In genomic region chr22:37674248-37674647, GRCh38 we compare ENCODE assay signal across 8 cellular contexts. TPM values are rescaled to one million over a fixed set of nuclear protein-coding genes. Genes with fewer than 3 reads are reported as not detected.
DNase-seq lines count a peak whose midpoint lies in the region; ATAC-seq and TF ChIP-seq lines count a peak whose summit lies in the region.

No MANE protein-coding gene starts in this region.

- 80 to 84% methylated on average over 11 to 12 of the region's 12 CpGs for WGBS in testis, 2 donors

- peaks cover 7% of the 10 kb centered on the region for H3K36me3 Mint-ChIP-seq in activated T-cell treated with anti-CD3 and anti-CD28 coated beads, Interleukin-2, amount 50 U/mL, for 24 hours (ENCODE audit: low read depth)
- H3K36me3 Mint-ChIP-seq in activated naive CD8-positive, alpha-beta T cell = no peaks in the 10 kb centered on the region

- intact Hi-C loops in lower lobe of right lung (cut with DNase I) = no loop called here
- intact Hi-C loops in testis (cut with DNase I; ENCODE audit: low total_unique reads) = no loop called here
- intact Hi-C loops in head of caudate nucleus (cut with DNase I) = no loop called here

- H3K27me3 Mint-ChIP-seq in activated T-cell treated with anti-CD3 and anti-CD28 coated beads, Interleukin-2, amount 50 U/mL, for 24 hours = no peaks in the 10 kb centered on the region
- no peaks in the 10 kb centered on the region for H3K27me3 Mint-ChIP-seq in activated naive CD8-positive, alpha-beta T cell

- H3K27ac ChIP-seq in lower lobe of right lung (peak overlapping the region; percentile 85), testis (peak overlapping the region; percentile 88 to 92)

- H3K4me3 ChIP-seq in lower lobe of right lung (no peak overlapping the region), testis (no peak overlapping the region)

- peaks cover 72% of the 10 kb centered on the region for H3K4me1 Mint-ChIP-seq in activated T-cell treated with anti-CD3 and anti-CD28 coated beads, Interleukin-2, amount 50 U/mL, for 24 hours (ENCODE audit: low read depth)
- H3K4me1 Mint-ChIP-seq in activated naive CD8-positive, alpha-beta T cell (ENCODE audit: low read depth) = peaks cover 59% of the 10 kb centered on the region

- no peak for TF ChIP-seq CTCF in lower lobe of right lung (IDR thresholded peaks at IDR 0.05)
- TF ChIP-seq CTCF in testis (IDR thresholded peaks at IDR 0.05) = no peak

- H3K9me3 ChIP-seq in lower lobe of right lung (no peaks in the 10 kb centered on the region), testis (no peaks in the 10 kb centered on the region)

- no peaks in the 10 kb centered on the region for H3K27me3 ChIP-seq in lower lobe of right lung (ENCODE audit: low read depth)
- H3K27me3 ChIP-seq in testis = no peaks in the 10 kb centered on the region

- H3K4me1 ChIP-seq in lower lobe of right lung (peaks cover 50% of the 10 kb centered on the region), testis (peaks cover 30% of the 10 kb centered on the region)

- H3K36me3 ChIP-seq in lower lobe of right lung (peaks cover 16% of the 10 kb centered on the region), testis (ENCODE audit: low read depth, missing control alignments) (no peaks in the 10 kb centered on the region)

- no peak overlapping the region for H3K4me3 Mint-ChIP-seq in activated T-cell treated with anti-CD3 and anti-CD28 coated beads, Interleukin-2, amount 50 U/mL, for 24 hours
- peak overlapping the region; percentile 44 for H3K4me3 Mint-ChIP-seq in activated naive CD8-positive, alpha-beta T cell

- H3K9me3 Mint-ChIP-seq in activated T-cell treated with anti-CD3 and anti-CD28 coated beads, Interleukin-2, amount 50 U/mL, for 24 hours = no peaks in the 10 kb centered on the region
- H3K9me3 Mint-ChIP-seq in activated naive CD8-positive, alpha-beta T cell (ENCODE audit: low read depth) = no peaks in the 10 kb centered on the region

- ATAC-seq in lower lobe of right lung (no peak), HG03439 (IDR thresholded peaks at IDR 0.05; ENCODE audit: unreplicated experiment) (no peak), GM21528 (IDR thresholded peaks at IDR 0.05; ENCODE audit: low FRiP score, unreplicated experiment) (no peak)

- TF ChIP-seq POLR2A in testis (IDR thresholded peaks at IDR 0.05) = no peak

- DNase-seq in activated T-cell treated with anti-CD3 and anti-CD28 coated beads, Interleukin-2, amount 50 U/mL, for 24 hours = no peak
- no peak for DNase-seq in activated T-cell treated with anti-CD3 and anti-CD28 coated beads, Interleukin-2, amount 50 U/mL, for 48 hours
- DNase-seq in lower lobe of right lung (no peak), testis (no peak), head of caudate nucleus (no peak)

- peak overlapping the region; percentile 71 for H3K27ac Mint-ChIP-seq in activated T-cell treated with anti-CD3 and anti-CD28 coated beads, Interleukin-2, amount 50 U/mL, for 24 hours
- H3K27ac Mint-ChIP-seq in activated naive CD8-positive, alpha-beta T cell = peak overlapping the region; percentile 54

RNA-seq across cellular contexts. Expression of gene LGALS1, which starts 1.2 kb away (rescaled TPM):
- 425 TPM for total RNA-seq in lower lobe of right lung
- 100 to 1,000 TPM; 466 to 960 TPM for total RNA-seq in testis
- polyA plus RNA-seq in testis (ENCODE audit: insufficient read depth, low read depth, low replicate concordance) = 681 TPM

RNA-seq across cellular contexts. Expression of gene NOL12, which starts 11.9 kb away (rescaled TPM):
- total RNA-seq in lower lobe of right lung (23.0 TPM), testis (10 to 100 TPM; 46.6 to 51.2 TPM)
- polyA plus RNA-seq in testis (ENCODE audit: insufficient read depth, low read depth, low replicate concordance) = 76.2 TPM

RNA-seq across cellular contexts. Expression of gene PDXP, which starts 15.7 kb away (rescaled TPM):
- total RNA-seq in lower lobe of right lung (3.9 TPM), testis (100 to 1,000 TPM in 1 of 2 donors, 10 to 100 TPM in 1; 95.7 to 117 TPM)
- 51.9 TPM for polyA plus RNA-seq in testis (ENCODE audit: insufficient read depth, low read depth, low replicate concordance)

RNA-seq across cellular contexts. Expression of gene TRIOBP, which starts 22.6 kb away (rescaled TPM):
- total RNA-seq in lower lobe of right lung = 78.8 TPM
- 10 to 100 TPM; 74.0 to 80.2 TPM for total RNA-seq in testis
- 52.9 TPM for polyA plus RNA-seq in testis (ENCODE audit: insufficient read depth, low read depth, low replicate concordance)

RNA-seq across cellular contexts. Expression of gene SH3BP1, which starts 34.8 kb away (rescaled TPM):
- total RNA-seq in lower lobe of right lung (34.8 TPM), testis (10 to 100 TPM; 15.7 to 23.6 TPM)
- 11.9 TPM for polyA plus RNA-seq in testis (ENCODE audit: insufficient read depth, low read depth, low replicate concordance)

Comparison
In these comparisons a context has a peak if more than half of its experiments do, and no peak if none do; other contexts are left out.
1. RNA of gene PDXP, which starts 15.7 kb away (total RNA-seq): 95.7 to 117 TPM in testis; 3.9 TPM in lower lobe of right lung (single experiment); every median in the first group is over 10 times any median in the second.